ENCODE assay signal across 1 cellular context in genomic region chr4:53307210-53307609, GRCh38.
TF ChIP-seq lines count a peak whose summit lies in the region.

No MANE protein-coding gene starts in this region.

TF ChIP-seq in SK-N-SH, 30 proteins besides CTCF, POLR2A, EP300 and RAD21 (continued from another document):
- TF ChIP-seq, protein P1, sequence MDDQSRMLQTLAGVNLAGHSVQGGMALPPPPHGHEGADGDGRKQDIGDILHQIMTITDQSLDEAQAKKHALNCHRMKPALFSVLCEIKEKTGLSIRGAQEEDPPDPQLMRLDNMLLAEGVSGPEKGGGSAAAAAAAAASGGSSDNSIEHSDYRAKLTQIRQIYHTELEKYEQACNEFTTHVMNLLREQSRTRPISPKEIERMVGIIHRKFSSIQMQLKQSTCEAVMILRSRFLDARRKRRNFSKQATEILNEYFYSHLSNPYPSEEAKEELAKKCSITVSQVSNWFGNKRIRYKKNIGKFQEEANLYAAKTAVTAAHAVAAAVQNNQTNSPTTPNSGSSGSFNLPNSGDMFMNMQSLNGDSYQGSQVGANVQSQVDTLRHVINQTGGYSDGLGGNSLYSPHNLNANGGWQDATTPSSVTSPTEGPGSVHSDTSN (IDR thresholded peaks at IDR 0.05) = no peak
- TF ChIP-seq, protein P2, sequence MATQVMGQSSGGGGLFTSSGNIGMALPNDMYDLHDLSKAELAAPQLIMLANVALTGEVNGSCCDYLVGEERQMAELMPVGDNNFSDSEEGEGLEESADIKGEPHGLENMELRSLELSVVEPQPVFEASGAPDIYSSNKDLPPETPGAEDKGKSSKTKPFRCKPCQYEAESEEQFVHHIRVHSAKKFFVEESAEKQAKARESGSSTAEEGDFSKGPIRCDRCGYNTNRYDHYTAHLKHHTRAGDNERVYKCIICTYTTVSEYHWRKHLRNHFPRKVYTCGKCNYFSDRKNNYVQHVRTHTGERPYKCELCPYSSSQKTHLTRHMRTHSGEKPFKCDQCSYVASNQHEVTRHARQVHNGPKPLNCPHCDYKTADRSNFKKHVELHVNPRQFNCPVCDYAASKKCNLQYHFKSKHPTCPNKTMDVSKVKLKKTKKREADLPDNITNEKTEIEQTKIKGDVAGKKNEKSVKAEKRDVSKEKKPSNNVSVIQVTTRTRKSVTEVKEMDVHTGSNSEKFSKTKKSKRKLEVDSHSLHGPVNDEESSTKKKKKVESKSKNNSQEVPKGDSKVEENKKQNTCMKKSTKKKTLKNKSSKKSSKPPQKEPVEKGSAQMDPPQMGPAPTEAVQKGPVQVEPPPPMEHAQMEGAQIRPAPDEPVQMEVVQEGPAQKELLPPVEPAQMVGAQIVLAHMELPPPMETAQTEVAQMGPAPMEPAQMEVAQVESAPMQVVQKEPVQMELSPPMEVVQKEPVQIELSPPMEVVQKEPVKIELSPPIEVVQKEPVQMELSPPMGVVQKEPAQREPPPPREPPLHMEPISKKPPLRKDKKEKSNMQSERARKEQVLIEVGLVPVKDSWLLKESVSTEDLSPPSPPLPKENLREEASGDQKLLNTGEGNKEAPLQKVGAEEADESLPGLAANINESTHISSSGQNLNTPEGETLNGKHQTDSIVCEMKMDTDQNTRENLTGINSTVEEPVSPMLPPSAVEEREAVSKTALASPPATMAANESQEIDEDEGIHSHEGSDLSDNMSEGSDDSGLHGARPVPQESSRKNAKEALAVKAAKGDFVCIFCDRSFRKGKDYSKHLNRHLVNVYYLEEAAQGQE (IDR thresholded peaks at IDR 0.05; ENCODE audit: low read depth, low read length) = no peak
- TF ChIP-seq GABPA (IDR thresholded peaks at IDR 0.05; ENCODE audit: low read depth) (no peak), SMC3 (IDR thresholded peaks at IDR 0.05; ENCODE audit: low read depth, low read length) (no peak), ELF1 (IDR thresholded peaks at IDR 0.05) (no peak), SIN3A (IDR thresholded peaks at IDR 0.05; ENCODE audit: borderline replicate concordance, low read depth, low read length) (no peak)
